9 cellular contexts compared by ENCODE assay signal in genomic region chr18:62329676-62330454, GRCh38. TPM values are rescaled to one million over a fixed set of nuclear protein-coding genes. Genes with fewer than 3 reads are reported as not detected.
DNase-seq lines count a peak whose midpoint lies in the region; ATAC-seq and TF ChIP-seq lines count a peak whose summit lies in the region.
"Had no signal": no experiment of that assay in that cellular context is flagged by ENCODE, and none has a peak within 500 bp of the region (broad histone marks: within the 10 kb centered on the region; RNA-seq: fewer than 3 reads in every experiment).

No MANE protein-coding gene starts in this region.

- H3K27ac Mint-ChIP-seq in T-helper 1 cell treated with Interleukin-12 subunit alpha and Interleukin-12 subunit beta and Interleukin-4 antibody, amounts not matched to agents 30 μg/mL and 1 μg/mL, for 36 hours = peak overlapping the region; percentile 49

- ATAC-seq in GM19452 (IDR thresholded peaks at IDR 0.05; ENCODE audit: unreplicated experiment) (peak; percentile 48), HG02870 (IDR thresholded peaks at IDR 0.05; ENCODE audit: unreplicated experiment) (no peak), HG02759 (IDR thresholded peaks at IDR 0.05; ENCODE audit: unreplicated experiment) (no peak)

- H3K4me1 ChIP-seq in smooth muscle cell (ENCODE audit: low read depth) = peaks cover 20% of the 10 kb centered on the region
- H3K4me1 ChIP-seq in esophagus muscularis mucosa = peaks cover 16 to 24% (median 21%) of the 10 kb centered on the region in 4 donors
- H3K4me1 ChIP-seq in esophagus squamous epithelium = peaks cover 7 to 50% (median 14%) of the 10 kb centered on the region in 3 donors

- no peak overlapping the region for H3K9ac ChIP-seq in smooth muscle cell (ENCODE audit: low read depth)

- H3K4me2 ChIP-seq in smooth muscle cell = peak overlapping the region; percentile 64

- H3K36me3 ChIP-seq in smooth muscle cell (ENCODE audit: low read depth) = no peaks in the 10 kb centered on the region
- no peaks in the 10 kb centered on the region for H3K36me3 ChIP-seq in esophagus muscularis mucosa
- no peaks in the 10 kb centered on the region for H3K36me3 ChIP-seq in esophagus squamous epithelium
- H3K36me3 ChIP-seq: adrenal gland had no signal

- TF ChIP-seq EP300 in esophagus muscularis mucosa (IDR thresholded peaks at IDR 0.05) = no peak

- peaks cover 53% of the 10 kb centered on the region for H3K4me1 Mint-ChIP-seq in T-helper 1 cell treated with Interleukin-12 subunit alpha and Interleukin-12 subunit beta and Interleukin-4 antibody, amounts not matched to agents 30 μg/mL and 1 μg/mL, for 36 hours (ENCODE audit: low read depth)

- no peaks in the 10 kb centered on the region for H4K20me1 ChIP-seq in smooth muscle cell (ENCODE audit: low read depth)

- DNase-seq in erythroblast (lab: John Stamatoyannopoulos, UW) (peak; percentile 61 to 67), smooth muscle cell (lab: John Stamatoyannopoulos, UW; ENCODE audit: unreplicated experiment) (no peak), esophagus muscularis mucosa (ENCODE audit: extremely low spot score) (no peak), esophagus squamous epithelium (lab: John Stamatoyannopoulos, UW) (no peak)

- H2AFZ ChIP-seq in smooth muscle cell (ENCODE audit: low read depth) = no peak overlapping the region

- H3K4me3 ChIP-seq in smooth muscle cell = no peak overlapping the region
- H3K4me3 ChIP-seq in esophagus muscularis mucosa = no peak overlapping the region
- no peak overlapping the region for H3K4me3 ChIP-seq in esophagus squamous epithelium
- H3K4me3 ChIP-seq: adrenal gland had no signal

- no peaks in the 10 kb centered on the region for H3F3A ChIP-seq in smooth muscle cell (ENCODE audit: low read depth)

- H3K27ac ChIP-seq in smooth muscle cell (ENCODE audit: low read depth) = no peak overlapping the region
- H3K27ac ChIP-seq in esophagus muscularis mucosa (replicated peaks in 1 of 4) = no peak overlapping the region
- H3K27ac ChIP-seq in esophagus squamous epithelium = no peak overlapping the region
- H3K27ac ChIP-seq: adrenal gland had no signal

- no peaks in the 10 kb centered on the region for H3K79me2 ChIP-seq in smooth muscle cell (ENCODE audit: low read depth)

- intact Hi-C loops in esophagus muscularis mucosa (cut with DNase I) = no loop called here
- intact Hi-C loops in esophagus squamous epithelium (cut with DNase I) = no loop called here

- peak overlapping the region; percentile 70 for H3K4me3 Mint-ChIP-seq in T-helper 1 cell treated with Interleukin-12 subunit alpha and Interleukin-12 subunit beta and Interleukin-4 antibody, amounts not matched to agents 30 μg/mL and 1 μg/mL, for 36 hours

- H3K27me3 ChIP-seq in smooth muscle cell (ENCODE audit: low read depth) = peaks cover 70% of the 10 kb centered on the region
- peaks cover 0 to 78% (median 34%) of the 10 kb centered on the region in 4 donors for H3K27me3 ChIP-seq in esophagus muscularis mucosa
- H3K27me3 ChIP-seq in esophagus squamous epithelium = peaks cover 0 to 88% (median 4%) of the 10 kb centered on the region in 4 donors

- H3K9me3 Mint-ChIP-seq in T-helper 1 cell treated with Interleukin-12 subunit alpha and Interleukin-12 subunit beta and Interleukin-4 antibody, amounts not matched to agents 30 μg/mL and 1 μg/mL, for 36 hours = no peaks in the 10 kb centered on the region

- WGBS in smooth muscle cell (ENCODE audit: low lambda C conversion rate) = 41% methylated on average over 16 of the region's 16 CpGs
- WGBS in esophagus muscularis mucosa = 61% methylated on average over 16 of the region's 16 CpGs
- WGBS in esophagus squamous epithelium, 2 donors = 78 to 79% methylated on average over 7 of the region's 16 CpGs

- H3K36me3 Mint-ChIP-seq in T-helper 1 cell treated with Interleukin-12 subunit alpha and Interleukin-12 subunit beta and Interleukin-4 antibody, amounts not matched to agents 30 μg/mL and 1 μg/mL, for 36 hours (ENCODE audit: low read depth) = peaks cover 16% of the 10 kb centered on the region

- no peaks in the 10 kb centered on the region for H3K27me3 Mint-ChIP-seq in T-helper 1 cell treated with Interleukin-12 subunit alpha and Interleukin-12 subunit beta and Interleukin-4 antibody, amounts not matched to agents 30 μg/mL and 1 μg/mL, for 36 hours (ENCODE audit: low read depth)

- no peak for TF ChIP-seq CTCF in smooth muscle cell (IDR thresholded peaks at IDR 0.05; ENCODE audit: borderline replicate concordance, insufficient read depth, poor library complexity, severe bottlenecking)
- no peak for TF ChIP-seq CTCF in esophagus muscularis mucosa (IDR thresholded peaks at IDR 0.05)
- no peak for TF ChIP-seq CTCF in esophagus squamous epithelium (IDR thresholded peaks at IDR 0.05)

- TF ChIP-seq POLR2A in erythroblast (IDR thresholded peaks at IDR 0.05; ENCODE audit: low read length) (no peak), esophagus muscularis mucosa (IDR thresholded peaks at IDR 0.05; ENCODE audit: low read depth) (no peak), esophagus squamous epithelium (IDR thresholded peaks at IDR 0.05) (no peak)

- H3K9me3 ChIP-seq in smooth muscle cell (replicated peaks; ENCODE audit: low read depth) (no peaks in the 10 kb centered on the region), esophagus muscularis mucosa (no peaks in the 10 kb centered on the region), esophagus squamous epithelium (no peaks in the 10 kb centered on the region)
- H3K9me3 ChIP-seq: adrenal gland had no signal

RNA-seq across cellular contexts. Expression of gene TNFRSF11A, which starts 4.8 kb away (rescaled TPM):
- total RNA-seq in smooth muscle cell (under 0.01 TPM in 1 of 2 replicates, not detected in the other), esophagus muscularis mucosa (1 to 10 TPM; 1.2 to 3.9 (median 2.0) TPM), esophagus squamous epithelium (1 to 10 TPM; 1.9 to 5.6 (median 3.6) TPM)
- polyA plus RNA-seq in smooth muscle cell = 0.52 TPM in 1 of 2 replicates, not detected in the other

Comparison
In these comparisons a context has a peak if more than half of its experiments do, and no peak if none do; other contexts are left out.
1. DNase-seq: peak in erythroblast (2 of 2); none in smooth muscle cell (single experiment), esophagus muscularis mucosa (single experiment) and esophagus squamous epithelium (single experiment).